8 cellular contexts compared by ENCODE assay signal in the genomic region with DNA sequence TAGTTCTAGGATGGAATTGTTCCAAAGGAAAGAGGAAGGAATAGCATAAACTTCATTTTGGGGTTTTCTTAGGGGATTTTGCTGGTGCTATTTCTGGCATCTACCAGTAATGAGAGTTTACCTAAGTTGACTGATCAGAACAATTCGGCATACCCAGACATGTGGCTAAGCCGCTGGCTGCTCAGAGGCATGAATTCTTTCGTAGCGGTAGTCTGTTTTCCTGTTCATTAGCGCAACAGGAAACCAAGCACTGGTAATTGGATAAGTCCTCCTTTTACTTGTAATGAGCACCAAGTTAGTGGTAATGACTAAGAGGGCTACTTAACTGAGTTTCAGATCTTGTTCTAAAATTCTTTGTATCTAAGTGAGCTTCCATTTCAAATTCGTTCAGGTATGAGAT. TPM values are rescaled to one million over a fixed set of nuclear protein-coding genes. Genes with fewer than 3 reads are reported as not detected.
A peak's percentile ranks its signal among the peaks of the same experiment; 100 is the strongest.
DNase-seq lines count a peak whose midpoint lies in the region; ATAC-seq and TF ChIP-seq lines count a peak whose summit lies in the region.

No MANE protein-coding gene starts in this region.

- in situ Hi-C loops in mammary epithelial cell (cut with MboI; ENCODE audit: low sequenced_read_pairs in 2 of 2), result no loop called here

- peak overlapping the region; percentile 67 for H3K27ac ChIP-seq in CD4-positive, alpha-beta memory T cell (ENCODE audit: low read depth, low read length)
- H3K27ac ChIP-seq in mammary epithelial cell (ENCODE audit: insufficient read depth, low read depth, low read length) (no peak overlapping the region), PC-9 (no peak overlapping the region), uterus (no peak overlapping the region)

- no peak overlapping the region for H3K9ac ChIP-seq in mammary epithelial cell (ENCODE audit: insufficient read depth, low read length)

- H4K20me1 ChIP-seq in mammary epithelial cell (ENCODE audit: insufficient read depth, low read length), result no peaks in the 10 kb centered on the region
- H4K20me1 ChIP-seq in PC-9 (ENCODE audit: insufficient read depth), result no peaks in the 10 kb centered on the region

- peaks cover 82% of the 10 kb centered on the region for H3K4me1 ChIP-seq in CD4-positive, alpha-beta memory T cell (ENCODE audit: insufficient read depth, low read length)
- H3K4me1 ChIP-seq in mammary epithelial cell (ENCODE audit: insufficient read depth, low read length) (no peaks in the 10 kb centered on the region), PC-9 (replicated peaks; ENCODE audit: insufficient read depth) (no peaks in the 10 kb centered on the region; the same call in 1 of the 2 replicates), uterus (no peaks in the 10 kb centered on the region)

- H3F3A ChIP-seq in PC-9 (ENCODE audit: insufficient read depth, low read depth), result no peaks in the 10 kb centered on the region; the same call in 1 of the 2 replicates

- ATAC-seq in GM21360 (IDR thresholded peaks at IDR 0.05; ENCODE audit: unreplicated experiment) (peak; percentile 40), HG03558 (IDR thresholded peaks at IDR 0.05; ENCODE audit: extremely low read depth, unreplicated experiment) (peak; percentile 25)

- peak overlapping the region; percentile 87 to 97 (median 97) for H3K27ac Mint-ChIP-seq in CD4-positive, alpha-beta memory T cell

- POLR2A ChIA-PET in CD4-positive, alpha-beta memory T cell (lab: Charles Lee; ENCODE audit: partially characterized antibody), result interaction anchor here (1.0 to 5.9 kb wide), 7 partner anchors 13 to 169 kb away, joined by 3 to 158 read pairs (median 36); partner anchors contain the start of gene C21orf91
- POLR2A ChIA-PET in PC-9 (lab: Charles Lee; ENCODE audit: unreplicated experiment), result interaction anchor here (0.6 kb wide), 1 partner anchor 13 kb away, joined by 5 read pairs; no protein-coding TSS in a partner anchor

- TF ChIP-seq CTCF in mammary epithelial cell (conservative IDR thresholded peaks at IDR 0.05 in 1 of 2, IDR thresholded peaks at IDR 0.05 in 1 of 2; ENCODE audit: extremely low read depth in 1 of 2, insufficient read depth in 1 of 2, low read depth in 1 of 2, low read length in 2 of 2), result no peak
- no peak for TF ChIP-seq CTCF in PC-9 (conservative IDR thresholded peaks at IDR 0.05)
- TF ChIP-seq CTCF in uterus (IDR thresholded peaks at IDR 0.05), result no peak

- no peaks in the 10 kb centered on the region for H3K27me3 ChIP-seq in CD4-positive, alpha-beta memory T cell (ENCODE audit: insufficient read depth, low read length)
- H3K27me3 ChIP-seq in mammary epithelial cell (ENCODE audit: insufficient read depth, low read length) (no peaks in the 10 kb centered on the region), PC-9 (ENCODE audit: insufficient read depth, low read depth) (no peaks in the 10 kb centered on the region), uterus (no peaks in the 10 kb centered on the region)

- no peaks in the 10 kb centered on the region for H3K27me3 Mint-ChIP-seq in CD4-positive, alpha-beta memory T cell

- BruUV-seq in mammary epithelial cell (replicated peaks; lab: Mats Ljungman, UMichigan) (no TSS peak), PC-9 (replicated peaks; lab: Mats Ljungman, UMichigan) (no TSS peak)

- dilution Hi-C loops in mammary epithelial cell (cut with HindIII; ENCODE audit: low sequenced_read_pairs), result no loop called here

- CTCF ChIA-PET in CD4-positive, alpha-beta memory T cell (lab: Charles Lee; ENCODE audit: partially characterized antibody), result interaction anchor here (0.8 to 2.6 kb wide), 8 partner anchors 18 to 269 kb away, joined by 3 to 27 read pairs (median 3); partner anchors contain the start of gene C21orf91
- CTCF ChIA-PET in mammary epithelial cell (lab: Charles Lee; ENCODE audit: low non-redundant PET), result no interaction called here
- CTCF ChIA-PET in PC-9 (lab: Charles Lee), result no interaction called here

- H3K4me3 Mint-ChIP-seq in CD4-positive, alpha-beta memory T cell, result peak overlapping the region in 7 of 8 donors; percentile 40 to 90 (median 66)

- H3K9me3 ChIP-seq in CD4-positive, alpha-beta memory T cell (ENCODE audit: control insufficient read depth in 1 of 2, low read length in 2 of 2), result no peaks in the 10 kb centered on the region
- no peaks in the 10 kb centered on the region for H3K9me3 ChIP-seq in mammary epithelial cell (replicated peaks; ENCODE audit: insufficient read depth, low read length)
- no peaks in the 10 kb centered on the region for H3K9me3 ChIP-seq in PC-9 (ENCODE audit: insufficient read depth, low read depth)
- H3K9me3 ChIP-seq in uterus, result no peaks in the 10 kb centered on the region

- peak overlapping the region in 1 of 2 donors; percentile 2 for H3K4me3 ChIP-seq in CD4-positive, alpha-beta memory T cell (ENCODE audit: low read length in 2 of 2)
- H3K4me3 ChIP-seq in mammary epithelial cell (replicated peaks in 1 of 3; ENCODE audit: insufficient read depth in 1 of 3, low read depth in 2 of 3, low read length in 3 of 3), result no peak overlapping the region
- no peak overlapping the region for H3K4me3 ChIP-seq in PC-9
- H3K4me3 ChIP-seq in uterus, result no peak overlapping the region

- H3K4me2 ChIP-seq in mammary epithelial cell (ENCODE audit: insufficient read depth, low read depth, low read length), result no peak overlapping the region
- no peak overlapping the region for H3K4me2 ChIP-seq in PC-9

- H3K36me3 ChIP-seq in CD4-positive, alpha-beta memory T cell (ENCODE audit: insufficient read depth, low read length), result no peaks in the 10 kb centered on the region
- H3K36me3 ChIP-seq in mammary epithelial cell (ENCODE audit: insufficient read depth, low read length), result no peaks in the 10 kb centered on the region
- no peaks in the 10 kb centered on the region for H3K36me3 ChIP-seq in PC-9 (ENCODE audit: low read depth)
- no peaks in the 10 kb centered on the region for H3K36me3 ChIP-seq in uterus

- WGBS in mammary epithelial cell (ENCODE audit: low coverage, missing lambda C conversion rate), result 68% methylated on average over 6 of the region's 6 CpGs

- H2AFZ ChIP-seq in mammary epithelial cell (ENCODE audit: low read depth, low read length), result no peak overlapping the region
- H2AFZ ChIP-seq in PC-9, result no peak overlapping the region

- intact Hi-C loops in CD4-positive, alpha-beta memory T cell (cut with micrococcal nuclease), result loop anchor here (1.0 to 5.0 kb wide), 2 partner anchors 39 to 168 kb away; partner anchors contain the start of genes BTG3 and C21orf91
- intact Hi-C loops in mammary epithelial cell (cut with micrococcal nuclease) (loop anchor here (5.0 kb wide), 1 partner anchor 93 kb away; no protein-coding TSS in a partner anchor), PC-9 (cut with micrococcal nuclease; ENCODE audit: unreplicated experiment) (no loop called here), uterus (cut with DNase I; ENCODE audit: low total_unique reads) (no loop called here)

- TF ChIP-seq POLR2A in uterus (IDR thresholded peaks at IDR 0.05), result no peak

- H3K9me2 ChIP-seq in PC-9 (ENCODE audit: insufficient read depth), result no peaks in the 10 kb centered on the region

- H3K9me3 Mint-ChIP-seq in CD4-positive, alpha-beta memory T cell, result peaks cover 0 to 7% (median 0%) of the 10 kb centered on the region in 8 donors

- H3K4me1 Mint-ChIP-seq in CD4-positive, alpha-beta memory T cell, result peaks cover 72 to 89% (median 81%) of the 10 kb centered on the region in 4 donors

- peaks cover 7 to 13% of the 10 kb centered on the region in 2 donors for H3K36me3 Mint-ChIP-seq in CD4-positive, alpha-beta memory T cell

- H3K79me2 ChIP-seq in mammary epithelial cell (ENCODE audit: insufficient read depth, low read length) (no peaks in the 10 kb centered on the region), PC-9 (ENCODE audit: low read depth) (no peaks in the 10 kb centered on the region)

- DNase-seq in CD4-positive, alpha-beta memory T cell, result peak; percentile 61 to 91 (median 66)
- peak; percentile 24 for DNase-seq in activated T-helper 9 cell treated with anti-CD3 and anti-CD28 coated beads, Interleukin-2, amount 50 U/mL, for 16 hours (ENCODE audit: low read depth)
- no peak for DNase-seq in mammary epithelial cell
- DNase-seq in EL, result no peak
- DNase-seq in PC-9, result no peak
- DNase-seq in uterus, result no peak

RNA-seq across cellular contexts. Expression of gene C21orf91, which starts 38.6 kb away (rescaled TPM):
- total RNA-seq in CD4-positive, alpha-beta memory T cell, result 10 to 100 TPM; 80.1 to 80.5 TPM
- polyA plus RNA-seq in CD4-positive, alpha-beta memory T cell, result 10 to 100 TPM; 38.5 to 46.4 TPM
- 10 to 100 TPM; 35.2 to 38.9 TPM for total RNA-seq in mammary epithelial cell
- 9.3 TPM for polyA plus RNA-seq in mammary epithelial cell
- 12.6 TPM for polyA minus RNA-seq in mammary epithelial cell
- total RNA-seq in PC-9 (2021), result 14.5 and 15.5 TPM in 2 replicates
- total RNA-seq in uterus, result 10 to 100 TPM; 21.5 to 68.4 (median 30.3) TPM

Comparison
In these comparisons a context has a peak if more than half of its experiments do, and no peak if none do; other contexts are left out.
1. DNase-seq: peak in CD4-positive, alpha-beta memory T cell (5 of 5) and activated T-helper 9 cell treated with anti-CD3 and anti-CD28 coated beads, Interleukin-2, amount 50 U/mL, for 16 hours (single experiment); none in mammary epithelial cell (single experiment), EL (single experiment), PC-9 (0 of 2) and uterus (0 of 2).
2. intact Hi-C loops: an anchor here in CD4-positive, alpha-beta memory T cell (1.0 to 5.0 kb wide) and mammary epithelial cell (5.0 kb wide); none called in PC-9 and uterus.